Comparison of ENCODE assay signal across 9 cellular contexts in the genomic region with DNA sequence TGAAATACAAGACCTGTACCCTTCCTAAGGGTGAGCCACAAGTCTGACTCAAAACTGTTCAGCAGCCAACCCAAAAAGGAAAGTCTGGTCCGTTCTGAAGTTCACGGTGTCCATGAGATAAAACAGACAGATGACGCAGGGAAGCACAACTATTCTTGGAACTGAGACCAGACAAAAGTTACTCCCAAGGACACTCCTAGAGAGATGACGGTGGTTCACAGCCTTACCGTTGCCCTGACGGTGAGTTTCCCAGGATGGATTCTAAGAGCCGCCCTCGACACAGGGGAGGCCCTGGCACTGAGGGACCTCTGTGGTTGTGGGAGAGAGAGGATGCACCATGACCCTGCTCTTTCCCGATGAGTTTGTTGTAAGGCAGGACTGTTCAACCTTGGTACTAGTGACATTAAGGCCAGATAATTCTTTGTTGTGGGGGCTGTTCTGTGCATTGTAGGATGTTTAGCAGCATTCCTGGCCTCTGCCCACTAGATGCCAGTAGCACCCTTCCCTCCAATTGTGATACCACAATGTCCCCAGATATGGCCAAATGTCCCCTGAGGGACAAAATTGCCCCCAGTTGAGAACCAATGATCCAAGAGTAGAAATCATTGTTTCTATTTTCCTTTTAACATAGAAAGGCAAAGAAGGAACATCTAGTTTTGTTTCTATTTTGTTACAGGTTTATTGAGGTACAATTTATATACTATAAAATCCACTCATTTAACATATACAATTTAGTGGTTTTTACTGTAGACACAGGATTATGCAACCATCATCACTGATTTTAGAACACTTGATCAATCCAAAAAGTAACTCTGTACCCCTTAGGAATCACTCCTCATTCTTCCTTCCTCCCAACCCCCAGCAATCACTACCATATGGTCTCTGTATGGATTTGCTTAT. TPM values are rescaled to one million over a fixed set of nuclear protein-coding genes. Genes with fewer than 3 reads are reported as not detected.
DNase-seq lines count a peak whose midpoint lies in the region; ATAC-seq, FAIRE-seq and TF ChIP-seq lines count a peak whose summit lies in the region.
"Had no signal": no experiment of that assay in that cellular context is flagged by ENCODE, and none has a peak within 500 bp of the region (broad histone marks: within the 10 kb centered on the region; RNA-seq: fewer than 3 reads in every experiment).

No MANE protein-coding gene starts in this region.

- H3K27ac Mint-ChIP-seq in astrocyte (ENCODE audit: unreplicated experiment), result no peak overlapping the region

- H3K4me3 ChIP-seq in astrocyte (ENCODE audit: insufficient read depth, low read depth, low read length), result no peak overlapping the region

- no peaks in the 10 kb centered on the region for H3K36me3 Mint-ChIP-seq in astrocyte (ENCODE audit: low read depth, unreplicated experiment)

- no peaks in the 10 kb centered on the region for H3K36me3 ChIP-seq in astrocyte (ENCODE audit: insufficient read depth, low read length)

- no peak overlapping the region for H3K9ac ChIP-seq in astrocyte (ENCODE audit: low read length)

- no peaks in the 10 kb centered on the region for H3K4me1 Mint-ChIP-seq in astrocyte (ENCODE audit: low read depth, unreplicated experiment)

- ATAC-seq in GM21529 (IDR thresholded peaks at IDR 0.05; ENCODE audit: unreplicated experiment), result no peak
- no peak for ATAC-seq in GM21825 (IDR thresholded peaks at IDR 0.05; ENCODE audit: unreplicated experiment)
- ATAC-seq in HG02852 (IDR thresholded peaks at IDR 0.05; ENCODE audit: unreplicated experiment), result no peak

- H2AFZ ChIP-seq in astrocyte (ENCODE audit: low read depth, low read length), result no peak overlapping the region

- no peak overlapping the region for H3K4me3 Mint-ChIP-seq in astrocyte (ENCODE audit: unreplicated experiment)

- FAIRE-seq in astrocyte (lab: Jason Lieb, UNC), result no peak

- no peaks in the 10 kb centered on the region for H3K9me3 Mint-ChIP-seq in astrocyte (ENCODE audit: unreplicated experiment)

- TF ChIP-seq CTCF in astrocyte (IDR thresholded peaks at IDR 0.05; ENCODE audit: insufficient read depth, low read depth, low read length), result peak; percentile 57

- H3K79me2 ChIP-seq in astrocyte (ENCODE audit: insufficient read depth, low read length), result no peaks in the 10 kb centered on the region

- peaks cover 10% of the 10 kb centered on the region for H3K27me3 ChIP-seq in astrocyte (ENCODE audit: insufficient read depth, low read length)

- H3K4me2 ChIP-seq in astrocyte (ENCODE audit: low read length), result no peak overlapping the region

- DNase-seq in CD1c-positive myeloid dendritic cell (ENCODE audit: extremely low spot score) (peak; percentile 55), HT-29 (ENCODE audit: low spot score) (peak; percentile 63), astrocyte (ENCODE audit: low read depth) (peak; percentile 45), medulla oblongata (ENCODE audit: extremely low spot score) (peak; percentile 54), mesenteric fat pad (ENCODE audit: low spot score) (no peak)

- no peak overlapping the region for H3K27ac ChIP-seq in astrocyte (ENCODE audit: low read depth, low read length)

- no peaks in the 10 kb centered on the region for H4K20me1 ChIP-seq in astrocyte (ENCODE audit: insufficient read depth, low read length)

- H3K4me1 ChIP-seq in astrocyte (ENCODE audit: insufficient read depth, low read length), result no peaks in the 10 kb centered on the region

- peaks cover 33% of the 10 kb centered on the region for H3K27me3 Mint-ChIP-seq in astrocyte (ENCODE audit: low read depth, unreplicated experiment)

- H3K9me3 ChIP-seq in astrocyte (ENCODE audit: insufficient read depth, low read depth, low read length), result no peaks in the 10 kb centered on the region

RNA-seq across cellular contexts. Expression of a gene that starts 23.0 kb away (rescaled TPM):
- total RNA-seq in HT-29 (2014; rRNA removed; shearing (Covaris generic)), result not detected in 2 replicates
- total RNA-seq in astrocyte (not detected in 2 replicates), mesenteric fat pad (not detected)
- total RNA-seq: temporal lobe had no signal

RNA-seq across cellular contexts. Expression of a gene that starts 48.0 kb away (rescaled TPM):
- 4.6 and 4.7 TPM in 2 replicates for total RNA-seq in HT-29 (2014; rRNA removed; shearing (Covaris generic))
- total RNA-seq in astrocyte (20.4 and 26.5 TPM in 2 replicates), mesenteric fat pad (536 TPM)

RNA-seq across cellular contexts. Expression of a gene that starts 56.1 kb away (rescaled TPM):
- total RNA-seq in HT-29 (2014; rRNA removed; shearing (Covaris generic)), result 165 and 169 TPM in 2 replicates
- total RNA-seq in astrocyte (49.2 and 51.0 TPM in 2 replicates), mesenteric fat pad (136 TPM)

Comparison
In these comparisons a context has a peak if more than half of its experiments do, and no peak if none do; other contexts are left out.
1. RNA of a gene that starts 48.0 kb away (total RNA-seq): 536 TPM in mesenteric fat pad (single experiment); 20.4 to 26.5 TPM in astrocyte and 4.6 to 4.7 TPM in HT-29; every median in the first group is over 10 times any median in the second.